2 cellular contexts compared by ENCODE assay signal in the genomic region with DNA sequence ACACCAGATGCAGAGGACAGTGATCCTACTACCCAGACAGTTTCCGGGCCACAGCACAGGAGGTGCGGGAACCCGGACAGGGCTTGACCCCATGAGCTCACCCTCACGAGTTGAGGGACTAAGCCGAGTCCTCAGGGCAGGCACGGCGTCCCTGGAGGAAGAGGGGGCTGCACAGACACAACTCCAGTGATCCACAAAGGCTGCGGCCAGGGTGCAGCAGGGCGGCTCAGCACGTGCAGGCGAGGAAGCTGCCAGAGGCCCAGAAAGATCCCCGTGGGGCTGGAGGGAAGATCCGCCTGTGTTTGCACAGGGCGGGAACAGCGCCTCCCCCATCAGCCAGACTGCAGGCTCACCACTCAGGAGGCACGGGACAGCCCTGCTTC.
TF ChIP-seq lines count a peak whose summit lies in the region.

No MANE protein-coding gene starts in this region.

TF ChIP-seq in A549, 52 proteins besides CTCF, POLR2A, EP300 and RAD21 (continued from another document):
- TF ChIP-seq RFX5 (IDR thresholded peaks at IDR 0.05) (no peak), MAZ (IDR thresholded peaks at IDR 0.05; ENCODE audit: borderline replicate concordance, low read depth, low read length) (no peak), CEBPB (IDR thresholded peaks at IDR 0.05) (no peak), MAFK (IDR thresholded peaks at IDR 0.05; ENCODE audit: partially characterized antibody) (no peak)
- TF ChIP-seq, protein P1, sequence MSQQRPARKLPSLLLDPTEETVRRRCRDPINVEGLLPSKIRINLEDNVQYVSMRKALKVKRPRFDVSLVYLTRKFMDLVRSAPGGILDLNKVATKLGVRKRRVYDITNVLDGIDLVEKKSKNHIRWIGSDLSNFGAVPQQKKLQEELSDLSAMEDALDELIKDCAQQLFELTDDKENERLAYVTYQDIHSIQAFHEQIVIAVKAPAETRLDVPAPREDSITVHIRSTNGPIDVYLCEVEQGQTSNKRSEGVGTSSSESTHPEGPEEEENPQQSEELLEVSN (IDR thresholded peaks at IDR 0.05; ENCODE audit: borderline replicate concordance, low read depth) = no peak

TF ChIP-seq in IMR-90, 13 proteins besides CTCF, POLR2A, EP300 and RAD21 (continued from another document):
- TF ChIP-seq ELK1 (IDR thresholded peaks at IDR 0.05; ENCODE audit: borderline replicate concordance, low read depth, low read length) (no peak), RFX5 (IDR thresholded peaks at IDR 0.05; ENCODE audit: low read depth, low read length) (no peak), BHLHE40 (IDR thresholded peaks at IDR 0.05; ENCODE audit: low read depth, low read length) (no peak), CEBPB (IDR thresholded peaks at IDR 0.05; ENCODE audit: low read depth, low read length) (no peak), RCOR1 (IDR thresholded peaks at IDR 0.05; ENCODE audit: insufficient replicate concordance, low read length) (no peak), MXI1 (IDR thresholded peaks at IDR 0.05; ENCODE audit: borderline replicate concordance, low read depth, low read length) (no peak), FOS (IDR thresholded peaks at IDR 0.05; ENCODE audit: low read depth, low read length) (no peak), NFE2L2 (IDR thresholded peaks at IDR 0.05; ENCODE audit: low read depth, low read length) (no peak), SMC3 (IDR thresholded peaks at IDR 0.05; ENCODE audit: low read depth, low read length) (no peak), CHD1 (IDR thresholded peaks at IDR 0.05; ENCODE audit: low read depth, low read length) (no peak)
- TF ChIP-seq, protein P2, sequence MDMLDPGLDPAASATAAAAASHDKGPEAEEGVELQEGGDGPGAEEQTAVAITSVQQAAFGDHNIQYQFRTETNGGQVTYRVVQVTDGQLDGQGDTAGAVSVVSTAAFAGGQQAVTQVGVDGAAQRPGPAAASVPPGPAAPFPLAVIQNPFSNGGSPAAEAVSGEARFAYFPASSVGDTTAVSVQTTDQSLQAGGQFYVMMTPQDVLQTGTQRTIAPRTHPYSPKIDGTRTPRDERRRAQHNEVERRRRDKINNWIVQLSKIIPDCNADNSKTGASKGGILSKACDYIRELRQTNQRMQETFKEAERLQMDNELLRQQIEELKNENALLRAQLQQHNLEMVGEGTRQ (IDR thresholded peaks at IDR 0.05; ENCODE audit: low read depth, low read length) = no peak
TF ChIP-seq in IMR-90: peak in this region for 0.
